In the genomic region with DNA sequence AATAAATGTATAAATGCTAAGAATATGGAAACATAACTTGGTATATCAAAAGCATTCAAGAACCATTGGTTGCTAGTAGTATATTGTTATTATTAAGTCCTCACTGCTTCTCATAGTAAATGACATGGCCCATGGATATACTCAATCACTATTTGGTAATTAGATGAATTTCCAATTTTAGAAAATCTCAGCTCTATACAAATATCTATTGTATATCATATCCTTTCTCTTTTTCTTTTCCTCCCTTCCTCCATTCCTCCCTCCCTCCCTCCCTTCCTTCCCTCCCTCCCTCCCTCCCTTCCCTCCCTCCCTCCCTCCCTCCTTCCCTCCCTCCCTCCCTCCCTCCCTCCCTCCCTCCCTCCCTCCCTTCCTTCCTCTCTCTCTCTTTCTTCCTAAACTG, we compare ENCODE assay signal across 28 cellular contexts.
"Had no signal": no experiment of that assay in that cellular context is flagged by ENCODE, and none has a peak within 500 bp of the region (broad histone marks: within the 10 kb centered on the region; RNA-seq: fewer than 3 reads in every experiment).

No MANE protein-coding gene starts in this region.

- H3K27me3 Mint-ChIP-seq: dendritic cell treated with granulocyte-macrophage colony-stimulating factor and Interleukin-4, amounts not matched to agents 40 ng/mL and 50 ng/mL, for 4 days; effector memory CD8-positive, alpha-beta T cell had no signal

- FAIRE-seq: colon, endometrium, endothelial cell of umbilical vein, frontal cortex had no signal

- H3K27ac Mint-ChIP-seq: dendritic cell treated with granulocyte-macrophage colony-stimulating factor and Interleukin-4, amounts not matched to agents 40 ng/mL and 50 ng/mL, for 4 days; effector memory CD8-positive, alpha-beta T cell; endodermal cell had no signal

- H3K4me1 ChIP-seq: colonic mucosa, esophagus muscularis mucosa, esophagus squamous epithelium, foreskin keratinocyte, gastrocnemius medialis, gastroesophageal sphincter, heart left ventricle, heart right ventricle had no signal

- ATAC-seq: effector memory CD8-positive, alpha-beta T cell; esophagus mucosa; foreskin keratinocyte; gastrocnemius medialis; gastroesophageal sphincter; heart left ventricle; heart right ventricle had no signal

- H3K36me3 ChIP-seq: colonic mucosa, esophagus muscularis mucosa, esophagus squamous epithelium, gastrocnemius medialis, gastroesophageal sphincter, heart left ventricle, heart right ventricle had no signal

- H3K9me3 ChIP-seq: colonic mucosa, esophagus muscularis mucosa, esophagus squamous epithelium, gastrocnemius medialis, gastroesophageal sphincter, heart left ventricle had no signal

- H3K9me3 Mint-ChIP-seq: dendritic cell treated with granulocyte-macrophage colony-stimulating factor and Interleukin-4, amounts not matched to agents 40 ng/mL and 50 ng/mL, for 4 days; endodermal cell had no signal

- H3K4me1 Mint-ChIP-seq: endodermal cell had no signal

- H3K4me3 ChIP-seq: colonic mucosa, coronary artery, dorsolateral prefrontal cortex, esophagus muscularis mucosa, esophagus squamous epithelium, gastrocnemius medialis, gastroesophageal sphincter, heart left ventricle, heart right ventricle had no signal

- H3K27me3 ChIP-seq: colonic mucosa, esophagus muscularis mucosa, esophagus squamous epithelium, foreskin keratinocyte, gastrocnemius medialis, heart left ventricle, heart right ventricle had no signal

- H3K4me3 Mint-ChIP-seq: dendritic cell treated with granulocyte-macrophage colony-stimulating factor and Interleukin-4, amounts not matched to agents 40 ng/mL and 50 ng/mL, for 4 days; effector memory CD8-positive, alpha-beta T cell; endodermal cell had no signal

- DNase-seq: colonic mucosa; cortex of kidney; dorsolateral prefrontal cortex; effector CD4-positive, alpha-beta T cell; effector CD8-positive, alpha-beta T cell; effector memory CD4-positive, alpha-beta T cell; effector memory CD8-positive, alpha-beta T cell; erythroblast; esophagus squamous epithelium; foreskin fibroblast; foreskin keratinocyte; foreskin melanocyte; gastrocnemius medialis; glutamatergic neuron; head of caudate nucleus; heart left ventricle; heart right ventricle had no signal

- H3K27ac ChIP-seq: colonic mucosa, coronary artery, dorsolateral prefrontal cortex, epithelial cell of prostate, esophagus muscularis mucosa, esophagus squamous epithelium, foreskin keratinocyte, gastrocnemius medialis, gastroesophageal sphincter, heart left ventricle, heart right ventricle had no signal
